Comparison of ENCODE assay signal across 9 cellular contexts in the genomic region with DNA sequence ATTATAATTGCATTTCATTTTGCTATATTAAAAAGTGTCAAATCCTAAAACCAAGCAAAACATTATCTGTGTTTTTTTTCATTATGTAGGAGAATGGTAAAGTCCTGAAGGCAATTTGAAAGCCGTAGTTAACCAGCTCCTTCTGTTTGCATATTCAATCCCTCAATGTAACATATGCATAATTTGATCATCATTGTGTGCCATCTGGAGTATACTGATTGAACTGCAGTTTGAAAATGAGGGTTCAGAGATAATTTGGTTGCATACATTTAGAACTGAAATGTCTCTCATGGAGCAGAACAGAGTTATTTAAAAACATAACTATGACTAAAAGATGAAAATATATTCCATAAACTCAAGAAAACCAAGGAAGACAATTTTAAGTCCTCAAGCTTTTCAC.
DNase-seq lines count a peak whose midpoint lies in the region; ATAC-seq, FAIRE-seq and TF ChIP-seq lines count a peak whose summit lies in the region.
"Had no signal": no experiment of that assay in that cellular context is flagged by ENCODE, and none has a peak within 500 bp of the region (broad histone marks: within the 10 kb centered on the region; RNA-seq: fewer than 3 reads in every experiment).

No MANE protein-coding gene starts in this region.

- no peak overlapping the region for H3K27ac Mint-ChIP-seq in CD14-positive monocyte

- peak; percentile 83 for FAIRE-seq in D721Med (lab: Jason Lieb, UNC)
- no peak for FAIRE-seq in kidney (lab: Jason Lieb, UNC)
- no peak for FAIRE-seq in GM19239 (lab: Jason Lieb, UNC)
- FAIRE-seq: TTC549 had no signal

- no peaks in the 10 kb centered on the region for H3K36me3 Mint-ChIP-seq in CD14-positive monocyte

- H3K4me3 ChIP-seq in PC-9 (no peak overlapping the region), kidney (ENCODE audit: low read length in 2 of 2) (no peak overlapping the region), right atrium auricular region (no peak overlapping the region)

- peaks cover 0 to 2% (median 0%) of the 10 kb centered on the region in 3 donors for H3K27me3 Mint-ChIP-seq in CD14-positive monocyte (ENCODE audit: low read depth in 3 of 3)

- intact Hi-C loops in PC-9 (cut with micrococcal nuclease; ENCODE audit: unreplicated experiment) (loop anchor here (2.0 to 10.0 kb wide), 2 partner anchors 456 to 1718 kb away; no protein-coding TSS in a partner anchor), kidney (cut with DNase I) (no loop called here), CD14-positive monocyte (cut with micrococcal nuclease) (no loop called here)

- no peak for DNase-seq in D721Med (ENCODE audit: insufficient read length, low spot score)
- DNase-seq in PC-9, result no peak
- DNase-seq in kidney, result no peak
- no peak for DNase-seq in CD14-positive monocyte (ENCODE audit: low spot score)
- no peak for DNase-seq in GM19239 (ENCODE audit: insufficient read length, low spot score)
- no peak for DNase-seq in right atrium auricular region (ENCODE audit: low spot score)

- H3K4me2 ChIP-seq in PC-9, result no peak overlapping the region

- CTCF ChIA-PET in PC-9 (lab: Charles Lee), result interaction anchor here (0.6 kb wide), 1 partner anchor 1870 kb away, joined by 5 read pairs; no protein-coding TSS in a partner anchor

- H3K36me3 ChIP-seq in PC-9 (ENCODE audit: low read depth) (no peaks in the 10 kb centered on the region), kidney (ENCODE audit: control insufficient read depth in 1 of 2, insufficient read depth in 2 of 2, low read length in 2 of 2) (no peaks in the 10 kb centered on the region), right atrium auricular region (no peaks in the 10 kb centered on the region)

- no peak overlapping the region for H3K9ac ChIP-seq in kidney (ENCODE audit: low read length in 2 of 2)

- no peaks in the 10 kb centered on the region for H3K27me3 ChIP-seq in PC-9 (ENCODE audit: insufficient read depth, low read depth)
- H3K27me3 ChIP-seq in right atrium auricular region, result no peaks in the 10 kb centered on the region

- POLR2A ChIA-PET in PC-9 (lab: Charles Lee; ENCODE audit: unreplicated experiment), result no interaction called here

- TF ChIP-seq CTCF in D721Med (IDR thresholded peaks at IDR 0.05; ENCODE audit: insufficient read depth, missing control alignments) (peak; percentile 60), PC-9 (conservative IDR thresholded peaks at IDR 0.05) (peak; percentile 60), kidney (IDR thresholded peaks at IDR 0.05; ENCODE audit: borderline replicate concordance, extremely low read depth, insufficient read depth) (peak; percentile 37), CD14-positive monocyte (IDR thresholded peaks at IDR 0.05) (no peak), right atrium auricular region (IDR thresholded peaks at IDR 0.05) (peak in 1 of 2 donors; percentile 38)

- H3K4me1 ChIP-seq in PC-9 (replicated peaks; ENCODE audit: insufficient read depth) (no peaks in the 10 kb centered on the region), kidney (ENCODE audit: control insufficient read depth in 1 of 2, insufficient read depth in 1 of 2, low read depth in 1 of 2, low read length in 2 of 2) (no peaks in the 10 kb centered on the region), right atrium auricular region (no peaks in the 10 kb centered on the region)

- H4K20me1 ChIP-seq in PC-9 (ENCODE audit: insufficient read depth), result no peaks in the 10 kb centered on the region

- no peaks in the 10 kb centered on the region for H3K79me2 ChIP-seq in PC-9 (ENCODE audit: low read depth)

- H3K27ac ChIP-seq in PC-9 (no peak overlapping the region), kidney (ENCODE audit: low read depth in 2 of 2, low read length in 2 of 2) (no peak overlapping the region), right atrium auricular region (no peak overlapping the region)

- H3K4me3 Mint-ChIP-seq in CD14-positive monocyte, result no peak overlapping the region

- ATAC-seq in HG02763 (IDR thresholded peaks at IDR 0.05; ENCODE audit: unreplicated experiment), result peak; percentile 54
- no peak for ATAC-seq in GM21723 (IDR thresholded peaks at IDR 0.05; ENCODE audit: unreplicated experiment)

- H3K9me3 ChIP-seq in PC-9 (ENCODE audit: insufficient read depth, low read depth) (no peaks in the 10 kb centered on the region), kidney (ENCODE audit: control insufficient read depth in 1 of 2, low read length in 2 of 2) (no peaks in the 10 kb centered on the region), right atrium auricular region (no peaks in the 10 kb centered on the region)

- H3K4me1 Mint-ChIP-seq in CD14-positive monocyte, result no peaks in the 10 kb centered on the region

- no peak overlapping the region for H2AFZ ChIP-seq in PC-9

- H3K9me3 Mint-ChIP-seq in CD14-positive monocyte, result no peaks in the 10 kb centered on the region

- no TSS peak for BruUV-seq in PC-9 (replicated peaks; lab: Mats Ljungman, UMichigan)

- H3K9me2 ChIP-seq in PC-9 (ENCODE audit: insufficient read depth), result no peaks in the 10 kb centered on the region

- no peaks in the 10 kb centered on the region for H3F3A ChIP-seq in PC-9 (ENCODE audit: insufficient read depth, low read depth)
